Comparison of ENCODE assay signal across 8 cellular contexts in the genomic region with DNA sequence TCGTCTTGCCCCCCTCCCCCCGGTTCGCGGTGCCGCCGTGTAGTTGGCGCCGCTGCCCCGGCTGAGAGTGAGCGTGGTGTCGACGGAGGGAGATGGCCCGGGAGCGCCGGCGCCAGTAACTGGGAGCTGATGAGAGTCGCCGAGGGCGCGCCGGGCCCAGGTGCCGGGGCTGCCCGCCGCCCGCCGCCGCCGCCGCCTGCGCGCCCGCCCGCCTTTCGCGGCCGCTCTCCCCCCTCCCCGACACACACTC. TPM values are rescaled to one million over a fixed set of nuclear protein-coding genes. Genes with fewer than 3 reads are reported as not detected.
DNase-seq lines count a peak whose midpoint lies in the region; ATAC-seq, FAIRE-seq and TF ChIP-seq lines count a peak whose summit lies in the region.

No MANE protein-coding gene starts in this region.

- 1% methylated on average over 36 of the region's 37 CpGs; no CpG with 5 or more reads in 1 of the 2 donors for WGBS in pancreas, 2 donors

- in situ Hi-C loops in ACHN (cut with HindIII; ENCODE audit: low pct_ligation_motif_present, low pct_unique_long_range_greater_than_20kb, low sequenced_read_pairs), result no loop called here

- H3K27me3 ChIP-seq in MG63 (no peaks in the 10 kb centered on the region; the same call in 1 of the 2 replicates), endocrine pancreas (ENCODE audit: control insufficient read depth, insufficient read depth, low read length) (no peaks in the 10 kb centered on the region), pancreas (no peaks in the 10 kb centered on the region)

- H3K27ac ChIP-seq in pancreas, result peak overlapping the region; percentile 95 to 99 (median 96)

- H3K9ac ChIP-seq in endocrine pancreas (ENCODE audit: control insufficient read depth, insufficient read depth, low read length), result peak overlapping the region; percentile 47

- peak; percentile 1 for ATAC-seq in GM21576 (IDR thresholded peaks at IDR 0.05; ENCODE audit: unreplicated experiment)
- ATAC-seq in pancreas, result no peak
- ATAC-seq in HG03469 (IDR thresholded peaks at IDR 0.05; ENCODE audit: unreplicated experiment), result no peak

- DNase-seq in AG10803 (ENCODE audit: low read depth) (no peak), MG63 (no peak), pancreas (no peak), ACHN (no peak)
- DNase-seq in stimulated activated CD4-positive, alpha-beta T cell treated with anti-CD3 and anti-CD28 coated beads, Interleukin-4, amount 100 ng/mL, for 1 hour, result no peak

- peaks cover 7% of the 10 kb centered on the region for H3K4me1 ChIP-seq in endocrine pancreas (ENCODE audit: control insufficient read depth, insufficient read depth, low read length)
- H3K4me1 ChIP-seq in pancreas, result peaks cover 7 to 30% (median 13%) of the 10 kb centered on the region in 3 donors

- FAIRE-seq in pancreas (lab: Jason Lieb, UNC), result no peak

- intact Hi-C loops in pancreas (cut with DNase I), result loop anchor here in 1 of 3 donors (10.0 kb wide), 1 partner anchor 98 kb away; no protein-coding TSS in a partner anchor

- peak overlapping the region; percentile 67 for H3K4me3 ChIP-seq in AG10803 (ENCODE audit: low read length)
- peak overlapping the region; percentile 91 for H3K4me3 ChIP-seq in MG63
- H3K4me3 ChIP-seq in endocrine pancreas (ENCODE audit: control insufficient read depth, insufficient read depth, low read length), result no peak overlapping the region
- H3K4me3 ChIP-seq in pancreas, result peak overlapping the region; percentile 59 to 96 (median 82)

- H3K9me3 ChIP-seq in MG63 (no peaks in the 10 kb centered on the region), endocrine pancreas (ENCODE audit: control insufficient read depth, low read length) (no peaks in the 10 kb centered on the region), pancreas (no peaks in the 10 kb centered on the region)

- TF ChIP-seq CTCF in AG10803 (conservative IDR thresholded peaks at IDR 0.05; ENCODE audit: low read length) (no peak), pancreas (IDR thresholded peaks at IDR 0.05) (no peak)

- peaks cover 45% of the 10 kb centered on the region for H3K36me3 ChIP-seq in MG63
- no peaks in the 10 kb centered on the region for H3K36me3 ChIP-seq in endocrine pancreas (ENCODE audit: control insufficient read depth, insufficient read depth, low read length)
- peaks cover 0 to 21% (median 0%) of the 10 kb centered on the region in 3 donors for H3K36me3 ChIP-seq in pancreas

RNA-seq across cellular contexts. Expression of a gene that starts 0.3 kb away (rescaled TPM):
- total RNA-seq in MG63 (2014; rRNA removed; shearing (Covaris generic); ENCODE audit: low replicate concordance), result 32.6 and 37.0 TPM in 2 replicates
- total RNA-seq in pancreas, result 10 to 100 TPM; 41.6 to 70.5 (median 45.9) TPM
- 10 to 100 TPM; 17.4 to 34.3 TPM for polyA plus RNA-seq in pancreas
